Comparison of ENCODE assay signal across 1 cellular context in the genomic region with DNA sequence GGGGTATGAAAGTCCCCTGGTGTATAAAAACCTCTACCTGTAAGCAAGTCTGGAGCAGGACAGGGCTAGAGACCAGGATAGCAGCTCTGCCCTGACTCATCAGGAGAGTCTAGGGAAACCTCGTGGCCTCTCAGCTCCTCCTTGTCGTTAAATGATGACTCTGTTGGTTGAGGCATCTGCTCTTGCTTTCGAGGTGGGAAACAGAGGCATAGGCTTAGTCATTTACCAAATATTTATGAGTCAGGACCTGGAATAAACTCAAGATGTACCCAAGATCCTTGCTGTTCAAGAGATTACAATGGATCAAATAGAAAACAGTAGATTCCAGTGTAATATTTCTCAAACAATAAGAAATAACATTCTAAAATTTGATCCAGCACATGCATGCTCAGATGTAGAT.
TF ChIP-seq lines count a peak whose summit lies in the region.

No MANE protein-coding gene starts in this region.

TF ChIP-seq in GM12878, 131 proteins besides CTCF, POLR2A, EP300 and RAD21 (continued from another document):
- TF ChIP-seq, protein P1, sequence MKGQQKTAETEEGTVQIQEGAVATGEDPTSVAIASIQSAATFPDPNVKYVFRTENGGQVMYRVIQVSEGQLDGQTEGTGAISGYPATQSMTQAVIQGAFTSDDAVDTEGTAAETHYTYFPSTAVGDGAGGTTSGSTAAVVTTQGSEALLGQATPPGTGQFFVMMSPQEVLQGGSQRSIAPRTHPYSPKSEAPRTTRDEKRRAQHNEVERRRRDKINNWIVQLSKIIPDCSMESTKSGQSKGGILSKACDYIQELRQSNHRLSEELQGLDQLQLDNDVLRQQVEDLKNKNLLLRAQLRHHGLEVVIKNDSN (IDR thresholded peaks at IDR 0.05; ENCODE audit: borderline replicate concordance, extremely low read length, insufficient read depth, low read depth, low read length) = no peak
- no peak for TF ChIP-seq ZNF217 (IDR thresholded peaks at IDR 0.05)
- no peak for TF ChIP-seq TCF12 (IDR thresholded peaks at IDR 0.05; ENCODE audit: low read depth, low read length)
- TF ChIP-seq IRF4 (IDR thresholded peaks at IDR 0.05; ENCODE audit: low read depth, low read length) = no peak
- no peak for TF ChIP-seq DPF2 (IDR thresholded peaks at IDR 0.05)
- TF ChIP-seq, protein P2, sequence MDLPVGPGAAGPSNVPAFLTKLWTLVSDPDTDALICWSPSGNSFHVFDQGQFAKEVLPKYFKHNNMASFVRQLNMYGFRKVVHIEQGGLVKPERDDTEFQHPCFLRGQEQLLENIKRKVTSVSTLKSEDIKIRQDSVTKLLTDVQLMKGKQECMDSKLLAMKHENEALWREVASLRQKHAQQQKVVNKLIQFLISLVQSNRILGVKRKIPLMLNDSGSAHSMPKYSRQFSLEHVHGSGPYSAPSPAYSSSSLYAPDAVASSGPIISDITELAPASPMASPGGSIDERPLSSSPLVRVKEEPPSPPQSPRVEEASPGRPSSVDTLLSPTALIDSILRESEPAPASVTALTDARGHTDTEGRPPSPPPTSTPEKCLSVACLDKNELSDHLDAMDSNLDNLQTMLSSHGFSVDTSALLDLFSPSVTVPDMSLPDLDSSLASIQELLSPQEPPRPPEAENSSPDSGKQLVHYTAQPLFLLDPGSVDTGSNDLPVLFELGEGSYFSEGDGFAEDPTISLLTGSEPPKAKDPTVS (IDR thresholded peaks at IDR 0.05; ENCODE audit: low read depth, low read length) = no peak
- no peak for TF ChIP-seq SPI1 (IDR thresholded peaks at IDR 0.05; ENCODE audit: borderline replicate concordance, insufficient read depth, low read depth, low read length)
TF ChIP-seq in GM12878: peak in this region for 0.
